In genomic region chr14:75860561-75861160, GRCh38 we compare ENCODE assay signal across 1 cellular context.
TF ChIP-seq lines count a peak whose summit lies in the region.

No MANE protein-coding gene starts in this region.

TF ChIP-seq in K562, 482 proteins besides CTCF, POLR2A, EP300 and RAD21 (continued from another document):
- peak; percentile 30 for TF ChIP-seq PRDM10 (IDR thresholded peaks at IDR 0.05; ENCODE audit: partially characterized antibody)
- no peak for TF ChIP-seq SRSF3 (IDR thresholded peaks at IDR 0.05; ENCODE audit: insufficient read depth, low read length)
- TF ChIP-seq THRB (CRISPR knock-in tag; conservative IDR thresholded peaks at IDR 0.05): no peak
- TF ChIP-seq ARNT (IDR thresholded peaks at IDR 0.05): 0 out of 4 replicates have a peak, but pooled peaks of 1 of the 2 experiments have one; percentile 22
- TF ChIP-seq KDM5B (IDR thresholded peaks at IDR 0.05; ENCODE audit: insufficient replicate concordance, low read depth, low read length): no peak
- peak; percentile 71 for TF ChIP-seq PKNOX1 (IDR thresholded peaks at IDR 0.05)
- 0 out of 4 replicates have a peak, but pooled peaks of 1 of the 2 experiments have one; percentile 20 for TF ChIP-seq KDM1A (IDR thresholded peaks at IDR 0.05)
- no peak for TF ChIP-seq ZBTB26 (CRISPR knock-in tag; IDR thresholded peaks at IDR 0.05)
- TF ChIP-seq CTCFL (IDR thresholded peaks at IDR 0.05; ENCODE audit: borderline replicate concordance, insufficient read depth, low read depth, low read length, poor library complexity, severe bottlenecking): peak; percentile 48
